Comparison of ENCODE assay signal across 17 cellular contexts in the genomic region with DNA sequence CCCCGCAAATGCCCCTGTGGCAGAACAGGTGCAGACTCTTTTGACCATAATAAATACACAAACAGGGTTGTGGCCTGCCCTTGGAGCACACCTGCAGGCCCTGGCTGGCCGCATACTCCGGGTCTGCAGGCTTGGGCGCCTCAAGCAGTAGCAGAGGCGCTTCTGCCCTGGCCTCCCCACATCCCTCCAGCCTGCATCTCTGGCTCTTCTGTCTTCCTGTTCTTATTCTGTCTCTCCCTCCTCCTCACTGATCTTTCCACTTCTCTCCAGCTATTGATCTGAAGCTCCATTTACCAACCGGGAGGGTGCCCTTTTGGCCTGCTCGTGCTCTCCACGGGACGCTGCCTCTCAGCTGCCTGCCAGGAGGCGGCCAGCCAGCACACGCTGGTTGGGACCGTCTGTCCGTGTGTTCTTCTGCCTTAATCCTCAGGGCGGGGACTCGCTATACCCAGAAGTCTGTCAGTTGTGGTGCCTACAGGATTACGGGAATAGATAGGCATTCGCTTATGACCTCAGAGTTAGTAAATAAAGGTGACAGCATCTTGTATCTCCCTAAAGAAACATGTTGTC. TPM values are rescaled to one million over a fixed set of nuclear protein-coding genes. Genes with fewer than 3 reads are reported as not detected.
DNase-seq lines count a peak whose midpoint lies in the region; ATAC-seq, FAIRE-seq and TF ChIP-seq lines count a peak whose summit lies in the region.
"Had no signal": no experiment of that assay in that cellular context is flagged by ENCODE, and none has a peak within 500 bp of the region (broad histone marks: within the 10 kb centered on the region; RNA-seq: fewer than 3 reads in every experiment).

No MANE protein-coding gene starts in this region.

- FAIRE-seq in H54 (lab: Jason Lieb, UNC) = no peak

- H3K4me3 ChIP-seq in heart left ventricle (no peak overlapping the region), psoas muscle (no peak overlapping the region)
- H3K4me3 ChIP-seq: BLaER1, cardiac muscle cell, tibial artery had no signal

- WGBS in heart left ventricle, 4 donors = 71 to 85% (median 75%) methylated on average over 16 to 17 of the region's 17 CpGs
- WGBS in psoas muscle, 3 donors = 39 to 58% (median 52%) methylated on average over 17 of the region's 17 CpGs

- H3K9me3 ChIP-seq in heart left ventricle (no peaks in the 10 kb centered on the region), psoas muscle (no peaks in the 10 kb centered on the region)
- H3K9me3 ChIP-seq: tibial artery had no signal

- H3K4me1 ChIP-seq in heart left ventricle = peaks cover 0 to 24% (median 7%) of the 10 kb centered on the region in 12 donors
- H3K4me1 ChIP-seq in psoas muscle = peaks cover 14% of the 10 kb centered on the region
- H3K4me1 ChIP-seq: tibial artery had no signal

- intact Hi-C loops in heart left ventricle (cut with DNase I) = loop anchor here in 9 of 10 donors (5.0 to 10.0 kb wide), 4 partner anchors 78 to 178 kb away; no protein-coding TSS in a partner anchor
- intact Hi-C loops in psoas muscle (cut with DNase I) = loop anchor here (5.0 to 10.0 kb wide), 2 partner anchors 78 to 176 kb away; no protein-coding TSS in a partner anchor

- H3K27me3 ChIP-seq in heart left ventricle (peaks cover 0 to 5% (median 0%) of the 10 kb centered on the region in 9 donors), psoas muscle (ENCODE audit: insufficient read depth in 3 of 3, low read length in 2 of 3) (peaks cover 0 to under 1% (median 0%) of the 10 kb centered on the region in 3 donors)
- H3K27me3 ChIP-seq: BLaER1, cardiac muscle cell, tibial artery had no signal

- TF ChIP-seq POLR2A in heart left ventricle (IDR thresholded peaks at IDR 0.05) (no peak), H54 (IDR thresholded peaks at IDR 0.05; ENCODE audit: low read depth, low read length) (no peak)

- TF ChIP-seq CTCF in heart left ventricle (IDR thresholded peaks at IDR 0.05) = no peak
- TF ChIP-seq CTCF in psoas muscle (IDR thresholded peaks at IDR 0.05) = no peak

- H3K27ac ChIP-seq in heart left ventricle (no peak overlapping the region), psoas muscle (peak overlapping the region; percentile 36)
- H3K27ac ChIP-seq: BLaER1, tibial artery had no signal

- ATAC-seq in heart left ventricle (peak in 3 of 4 donors; percentile 48 to 67 (median 59)), psoas muscle (peak; percentile 75 to 90 (median 88))
- ATAC-seq: activated CD4-positive, CD25-positive, alpha-beta regulatory T cell treated with anti-CD3 and anti-CD28 coated beads, Interleukin-2, amount 50 U/mL, for 24 hours had no signal

- DNase-seq in DMS53 treated with DMSO at 0.1 percent for 48 hours (lab: John Stamatoyannopoulos, UW; ENCODE audit: unreplicated experiment) = peak; percentile 36
- peak; percentile 90 for DNase-seq in NCI-H82 (lab: John Stamatoyannopoulos, UW)
- peak in 1 of 5 donors; percentile 65 for DNase-seq in heart left ventricle
- no peak for DNase-seq in psoas muscle
- DNase-seq in anterior cingulate cortex (lab: John Stamatoyannopoulos, UW) = no peak
- no peak for DNase-seq in ecto neural progenitor cell (ENCODE audit: low spot score)
- DNase-seq in H54 (ENCODE audit: insufficient read length, low spot score) = no peak
- no peak for DNase-seq in activated T-cell treated with anti-CD3 and anti-CD28 coated beads, Interleukin-2, amount 50 U/mL, for 1 hour
- DNase-seq: foreskin melanocyte, immature natural killer cell, IMR-90, NCI-H1092, posterior cingulate gyrus, tibial artery had no signal

- H3K36me3 ChIP-seq in heart left ventricle = no peaks in the 10 kb centered on the region
- H3K36me3 ChIP-seq in psoas muscle (ENCODE audit: insufficient read depth in 1 of 2, low read depth in 1 of 2) = no peaks in the 10 kb centered on the region
- H3K36me3 ChIP-seq: BLaER1, cardiac muscle cell, tibial artery had no signal

RNA-seq across cellular contexts. Expression of a gene that starts 5.2 kb away (rescaled TPM):
- total RNA-seq in heart left ventricle (1 to 10 TPM in 3 of 9 donors, under 1 TPM in 6; 0.35 to 1.9 (median 0.80) TPM), psoas muscle (under 1 TPM; 0.07 to 0.82 (median 0.19) TPM)
- polyA plus RNA-seq in heart left ventricle (1 to 10 TPM in 1 of 2 donors, under 1 TPM in 1; 0.24 to 1.8 TPM), psoas muscle (under 1 TPM; 0.11 to 0.21 (median 0.18) TPM)
- polyA plus RNA-seq: immature natural killer cell had no signal

RNA-seq across cellular contexts. Expression of a gene that starts 54.6 kb away (rescaled TPM):
- total RNA-seq in heart left ventricle (100 to 1,000 TPM; 147 to 487 (median 186) TPM), psoas muscle (100 to 1,000 TPM; 114 to 232 (median 181) TPM)
- polyA plus RNA-seq in heart left ventricle (100 to 1,000 TPM; 159 to 272 TPM), psoas muscle (100 to 1,000 TPM; 137 to 180 (median 151) TPM)

RNA-seq across cellular contexts. Expression of a gene that starts 55.5 kb away (rescaled TPM):
- total RNA-seq in heart left ventricle (100 to 1,000 TPM in 2 of 9 donors, 10 to 100 TPM in 7; 64.8 to 227 (median 74.0) TPM), psoas muscle (10 to 100 TPM; 68.8 to 90.5 (median 75.8) TPM)
- polyA plus RNA-seq in heart left ventricle (100 to 1,000 TPM in 1 of 2 donors, 10 to 100 TPM in 1; 91.1 to 146 TPM), psoas muscle (100 to 1,000 TPM in 2 of 3 donors, 10 to 100 TPM in 1; 82.7 to 129 (median 110) TPM)

Comparison
In these comparisons a context has a peak if more than half of its experiments do, and no peak if none do; other contexts are left out.
1. DNase-seq: peak in DMS53 treated with DMSO at 0.1 percent for 48 hours (single experiment) and NCI-H82 (single experiment); none in psoas muscle (0 of 2), anterior cingulate cortex (0 of 58), ecto neural progenitor cell (single experiment), H54 (single experiment) and activated T-cell treated with anti-CD3 and anti-CD28 coated beads, Interleukin-2, amount 50 U/mL, for 1 hour (single experiment).